8 cellular contexts compared by ENCODE assay signal in genomic region chr10:29634764-29635625, GRCh38. TPM values are rescaled to one million over a fixed set of nuclear protein-coding genes. Genes with fewer than 3 reads are reported as not detected.
DNase-seq lines count a peak whose midpoint lies in the region; TF ChIP-seq lines count a peak whose summit lies in the region.

Gene SVIL, minus strand, starts transcription at chr10:29634971. Its CDS starts 79,913 bp downstream, at chr10:29555058.

- H3K36me3 ChIP-seq in mucosa of stomach (ENCODE audit: control insufficient read depth, insufficient read depth, low read length) = no peaks in the 10 kb centered on the region

- no peaks in the 10 kb centered on the region for H3K9me3 ChIP-seq in mucosa of stomach (ENCODE audit: control insufficient read depth, low read length)

- TF ChIP-seq CTCF in GM20000 (IDR thresholded peaks at IDR 0.05; ENCODE audit: extremely low read depth, missing control alignments) = no peak

- no peak within 1 kb of the TSS for H3K4me3 ChIP-seq in mucosa of stomach (ENCODE audit: low read length)

- in situ Hi-C loops in G401 (cut with HindIII; ENCODE audit: low sequenced_read_pairs) = no loop called here

- DNase-seq in G401 (ENCODE audit: low spot score) (no peak), NCI-H510A treated with DMSO at 0.1 percent for 48 hours (lab: John Stamatoyannopoulos, UW) (peak; percentile 45), epithelial cell of prostate (ENCODE audit: low read depth, low spot score) (no peak), NCI-H748 treated with DMSO at 0.1 percent for 48 hours (lab: John Stamatoyannopoulos, UW) (no peak), GM20000 (ENCODE audit: low spot score) (no peak), NCI-H2196 (lab: John Stamatoyannopoulos, UW; ENCODE audit: unreplicated experiment) (no peak)
- no peak for DNase-seq in activated T-cell treated with anti-CD3 and anti-CD28 coated beads, Interleukin-2, amount 50 U/mL, for 48 hours

- peaks cover 19% of the 10 kb centered on the region for H3K4me1 ChIP-seq in mucosa of stomach (ENCODE audit: control insufficient read depth, insufficient read depth, low read length)

- peak within 1 kb of the TSS; percentile 24 for H3K9ac ChIP-seq in mucosa of stomach (ENCODE audit: low read length)

- peak within 1 kb of the TSS; percentile 96 for H3K27ac ChIP-seq in epithelial cell of prostate

- no peaks in the 10 kb centered on the region for H3K27me3 ChIP-seq in mucosa of stomach (ENCODE audit: control insufficient read depth, insufficient read depth, low read length)

RNA-seq across cellular contexts. Expression of gene SVIL, which starts in this region (rescaled TPM):
- 10.4 and 36.3 TPM in 2 replicates for total RNA-seq in G401 (2014; rRNA removed; shearing (Covaris generic))
